15 cellular contexts compared by ENCODE assay signal in genomic region chr2:30472326-30472725, GRCh38. TPM values are rescaled to one million over a fixed set of nuclear protein-coding genes. Genes with fewer than 3 reads are reported as not detected.
DNase-seq lines count a peak whose midpoint lies in the region; ATAC-seq and TF ChIP-seq lines count a peak whose summit lies in the region.
"Had no signal": no experiment of that assay in that cellular context is flagged by ENCODE, and none has a peak within 500 bp of the region (broad histone marks: within the 10 kb centered on the region; RNA-seq: fewer than 3 reads in every experiment).

No MANE protein-coding gene starts in this region.

- no peak overlapping the region for H3K4me2 ChIP-seq in Karpas-422 (ENCODE audit: low read depth, low read length, poor library complexity, severe bottlenecking)

- CTCF ChIA-PET in activated CD4-positive, alpha-beta T cell treated with anti-CD3 and anti-CD28 coated beads for 36 hours (lab: Charles Lee) = interaction anchor here (1.1 to 1.8 kb wide), 2 partner anchors 120 to 307 kb away, joined by 3 to 7 read pairs; no protein-coding TSS in a partner anchor
- CTCF ChIA-PET in activated B cell treated with CpG ODN at 0.5 μM for 24 hours (lab: Charles Lee) = interaction anchor here (1.1 to 1.4 kb wide), 4 partner anchors 135 to 263 kb away, joined by 3 to 5 read pairs (median 3); no protein-coding TSS in a partner anchor
- CTCF ChIA-PET in T-cell (lab: Charles Lee) = no interaction called here

- H2AFZ ChIP-seq in Karpas-422 (ENCODE audit: low read length) = no peak overlapping the region

- no peak for ATAC-seq in activated CD4-positive, alpha-beta T cell treated with anti-CD3 and anti-CD28 coated beads for 36 hours
- ATAC-seq in activated B cell treated with CpG ODN at 0.5 μM for 24 hours (ENCODE audit: low read depth) (peak; percentile 42), T-cell (replicated peaks in 1 of 4) (no peak), GM21381 (IDR thresholded peaks at IDR 0.05; ENCODE audit: unreplicated experiment) (no peak)
- ATAC-seq: Right ventricle myocardium inferior had no signal

- H4K20me1 ChIP-seq in Karpas-422 (ENCODE audit: insufficient read depth, low read depth, low read length) = peaks cover 8% of the 10 kb centered on the region; the same call in 1 of the 2 replicates

- H3K9me2 ChIP-seq in Karpas-422 (replicated peaks; ENCODE audit: insufficient read depth, low read length) = no peaks in the 10 kb centered on the region

- H3K27ac Mint-ChIP-seq in activated CD4-positive, alpha-beta T cell treated with anti-CD3 and anti-CD28 coated beads for 36 hours = peak overlapping the region; percentile 20
- H3K27ac Mint-ChIP-seq in activated B cell treated with CpG ODN at 0.5 μM for 24 hours (no peak overlapping the region), osteocyte (ENCODE audit: unreplicated experiment) (peak overlapping the region; percentile 24), T-cell (no peak overlapping the region)
- H3K27ac Mint-ChIP-seq: dendritic cell treated with granulocyte-macrophage colony-stimulating factor and Interleukin-4, amounts not matched to agents 40 ng/mL and 50 ng/mL, for 4 days; memory B cell had no signal

- peaks cover 3% of the 10 kb centered on the region; the same call in 1 of the 2 replicates for H3K9me3 ChIP-seq in Karpas-422 (ENCODE audit: low read length)

- no peaks in the 10 kb centered on the region for H3K27me3 Mint-ChIP-seq in activated CD4-positive, alpha-beta T cell treated with anti-CD3 and anti-CD28 coated beads for 36 hours
- H3K27me3 Mint-ChIP-seq in activated B cell treated with CpG ODN at 0.5 μM for 24 hours = no peaks in the 10 kb centered on the region
- no peaks in the 10 kb centered on the region for H3K27me3 Mint-ChIP-seq in osteocyte (ENCODE audit: unreplicated experiment)
- no peaks in the 10 kb centered on the region for H3K27me3 Mint-ChIP-seq in T-cell
- H3K27me3 Mint-ChIP-seq: dendritic cell treated with granulocyte-macrophage colony-stimulating factor and Interleukin-4, amounts not matched to agents 40 ng/mL and 50 ng/mL, for 4 days; memory B cell had no signal

- H3K27ac ChIP-seq in Karpas-422 (ENCODE audit: low read length) = no peak overlapping the region; the same call in 1 of the 2 replicates

- no peak overlapping the region for H3K4me3 Mint-ChIP-seq in activated CD4-positive, alpha-beta T cell treated with anti-CD3 and anti-CD28 coated beads for 36 hours
- H3K4me3 Mint-ChIP-seq in activated B cell treated with CpG ODN at 0.5 μM for 24 hours (no peak overlapping the region), osteocyte (ENCODE audit: unreplicated experiment) (no peak overlapping the region), T-cell (no peak overlapping the region)
- H3K4me3 Mint-ChIP-seq: dendritic cell treated with granulocyte-macrophage colony-stimulating factor and Interleukin-4, amounts not matched to agents 40 ng/mL and 50 ng/mL, for 4 days; memory B cell had no signal

- POLR2A ChIA-PET in activated CD4-positive, alpha-beta T cell treated with anti-CD3 and anti-CD28 coated beads for 36 hours (lab: Charles Lee) = no interaction called here
- POLR2A ChIA-PET in activated B cell treated with CpG ODN at 0.5 μM for 24 hours (lab: Charles Lee) (no interaction called here), T-cell (lab: Charles Lee) (no interaction called here)

- H3K36me3 ChIP-seq in Karpas-422 (ENCODE audit: insufficient read depth, low read length) = no peaks in the 10 kb centered on the region; the same call in 1 of the 2 replicates

- peaks cover 89% of the 10 kb centered on the region for H3K79me2 ChIP-seq in Karpas-422 (ENCODE audit: low read length)

- H3K4me1 Mint-ChIP-seq in activated CD4-positive, alpha-beta T cell treated with anti-CD3 and anti-CD28 coated beads for 36 hours = peaks cover 51% of the 10 kb centered on the region
- peaks cover 46% of the 10 kb centered on the region for H3K4me1 Mint-ChIP-seq in activated B cell treated with CpG ODN at 0.5 μM for 24 hours
- H3K4me1 Mint-ChIP-seq in osteocyte (ENCODE audit: unreplicated experiment) = peaks cover 13% of the 10 kb centered on the region
- H3K4me1 Mint-ChIP-seq in T-cell = peaks cover 39 to 62% (median 45%) of the 10 kb centered on the region in 3 donors

- intact Hi-C loops in activated CD4-positive, alpha-beta T cell treated with anti-CD3 and anti-CD28 coated beads for 36 hours (cut with DNase I, micrococcal nuclease) = no loop called here
- intact Hi-C loops in activated B cell treated with CpG ODN at 0.5 μM for 24 hours (cut with micrococcal nuclease) = loop anchor here (10.0 kb wide), 1 partner anchor 238 kb away; the partner anchor contains the start of gene LBH

- no peak overlapping the region for H3K9ac ChIP-seq in Karpas-422 (ENCODE audit: low read length)

- TF ChIP-seq CTCF in activated B cell treated with CpG ODN at 0.5 μM for 24 hours (IDR thresholded peaks at IDR 0.05) = no peak
- no peak for TF ChIP-seq CTCF in osteocyte (IDR thresholded peaks at IDR 0.05)

- peaks cover 9% of the 10 kb centered on the region for H3K9me3 Mint-ChIP-seq in activated CD4-positive, alpha-beta T cell treated with anti-CD3 and anti-CD28 coated beads for 36 hours (ENCODE audit: low read depth)
- H3K9me3 Mint-ChIP-seq in activated B cell treated with CpG ODN at 0.5 μM for 24 hours (peaks cover 1% of the 10 kb centered on the region), osteocyte (ENCODE audit: unreplicated experiment) (peaks cover 4% of the 10 kb centered on the region), T-cell (peaks cover 0 to 6% (median 0%) of the 10 kb centered on the region in 3 donors)
- H3K9me3 Mint-ChIP-seq: dendritic cell treated with granulocyte-macrophage colony-stimulating factor and Interleukin-4, amounts not matched to agents 40 ng/mL and 50 ng/mL, for 4 days; memory B cell had no signal

- H3K27me3 ChIP-seq in Karpas-422 (ENCODE audit: low read length) = no peaks in the 10 kb centered on the region

- no peak for DNase-seq in activated CD4-positive, alpha-beta T cell treated with anti-CD3 and anti-CD28 coated beads for 36 hours
- DNase-seq in activated CD4-positive, alpha-beta T cell treated with anti-CD3 and anti-CD28 coated beads, Interleukin-2, amount 50 U/mL, for 48 hours = no peak
- DNase-seq in Karpas-422 (peak; percentile 43), activated B cell treated with CpG ODN at 0.5 μM for 24 hours (no peak), osteocyte (ENCODE audit: extremely low spot score, unreplicated experiment) (no peak), T-cell (no peak), AG20443 (ENCODE audit: low spot score) (no peak)
- DNase-seq: anterior cingulate cortex, foreskin fibroblast, NCI-H1694 treated with DMSO at 0.1 percent for 48 hours, NCI-H69 had no signal

- H3K36me3 Mint-ChIP-seq in activated CD4-positive, alpha-beta T cell treated with anti-CD3 and anti-CD28 coated beads for 36 hours (ENCODE audit: low read depth) = peaks cover 21% of the 10 kb centered on the region
- H3K36me3 Mint-ChIP-seq in activated B cell treated with CpG ODN at 0.5 μM for 24 hours (ENCODE audit: low read depth) (peaks cover 8% of the 10 kb centered on the region), osteocyte (ENCODE audit: unreplicated experiment) (peaks cover 9% of the 10 kb centered on the region), T-cell (peaks cover 15% of the 10 kb centered on the region)

- H3K4me3 ChIP-seq in Karpas-422 (ENCODE audit: low read length) = no peak overlapping the region

- H3K4me1 ChIP-seq in Karpas-422 (ENCODE audit: low read length) = no peaks in the 10 kb centered on the region

RNA-seq across cellular contexts. Expression of gene LCLAT1, which starts 25.3 kb away (rescaled TPM):
- 10 to 100 TPM; 18.5 to 21.7 TPM for total RNA-seq in activated CD4-positive, alpha-beta T cell treated with anti-CD3 and anti-CD28 coated beads for 36 hours
- 11.4 and 21.7 TPM in 2 replicates for total RNA-seq in Karpas-422 (2014; rRNA removed; shearing (Covaris generic); ENCODE audit: low replicate concordance)
- total RNA-seq in activated B cell treated with CpG ODN at 0.5 μM for 24 hours (20.1 and 25.9 TPM in 2 replicates), osteocyte (13.6 and 18.2 TPM in 2 replicates), T-cell (10 to 100 TPM; 13.8 to 33.0 (median 19.6) TPM)

Comparison
In these comparisons a context has a peak if more than half of its experiments do, and no peak if none do; other contexts are left out.
1. H3K27ac Mint-ChIP-seq: peak in activated CD4-positive, alpha-beta T cell treated with anti-CD3 and anti-CD28 coated beads for 36 hours (single experiment) and osteocyte (single experiment); none in activated B cell treated with CpG ODN at 0.5 μM for 24 hours (single experiment) and T-cell (0 of 2).
2. CTCF ChIA-PET loops: an anchor here in activated CD4-positive, alpha-beta T cell treated with anti-CD3 and anti-CD28 coated beads for 36 hours (1.1 to 1.8 kb wide) and activated B cell treated with CpG ODN at 0.5 μM for 24 hours (1.1 to 1.4 kb wide); none called in T-cell.